In the genomic region with DNA sequence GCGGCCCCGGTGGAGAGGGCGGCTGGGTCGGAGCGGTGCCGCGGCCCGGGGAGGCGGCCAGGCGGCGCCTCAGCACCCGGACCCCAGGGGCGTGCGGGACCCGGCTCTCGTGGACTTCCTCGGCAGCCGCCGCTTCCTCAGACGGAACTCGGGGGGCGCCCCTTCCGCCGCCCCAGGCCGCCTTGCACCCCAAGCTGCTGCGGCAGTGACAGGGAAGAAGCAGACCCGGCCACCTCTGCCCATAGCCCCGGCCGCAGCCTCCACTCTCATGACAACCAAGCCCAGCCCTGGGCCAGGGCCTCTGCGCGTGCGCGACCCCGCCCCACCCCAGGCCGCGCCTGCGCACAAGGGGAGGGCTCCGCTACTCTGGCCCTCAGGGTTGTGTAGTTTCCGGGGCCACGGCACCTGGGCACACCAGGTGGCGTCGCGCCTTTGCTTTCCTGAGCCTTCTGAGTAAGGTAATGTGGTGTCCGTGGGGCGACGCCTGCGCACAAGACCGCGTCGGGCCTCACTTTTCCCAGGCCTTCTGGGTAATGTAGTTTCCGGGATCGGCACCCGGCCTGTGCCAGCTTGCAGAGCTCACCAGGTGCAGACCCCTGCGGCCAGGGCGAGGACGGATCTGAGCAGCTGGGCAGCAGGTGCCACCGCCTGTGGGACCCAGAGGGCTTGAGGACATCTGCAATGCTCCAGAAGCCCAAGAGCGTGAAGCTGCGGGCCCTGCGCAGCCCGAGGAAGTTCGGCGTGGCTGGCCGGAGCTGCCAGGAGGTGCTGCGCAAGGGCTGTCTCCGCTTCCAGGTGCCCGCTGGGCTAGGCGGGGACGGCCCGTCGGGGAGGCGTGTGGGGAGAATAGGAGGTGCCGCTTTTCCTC, we compare ENCODE assay signal across 8 cellular contexts. TPM values are rescaled to one million over a fixed set of nuclear protein-coding genes. Genes with fewer than 3 reads are reported as not detected.
DNase-seq lines count a peak whose midpoint lies in the region; ATAC-seq and TF ChIP-seq lines count a peak whose summit lies in the region.

Gene CEP104, minus strand, starts transcription at position 289 of the 868 bp plus-strand sequence. CDS start 4,804 bp downstream, outside the sequence.
A gene with protein sequence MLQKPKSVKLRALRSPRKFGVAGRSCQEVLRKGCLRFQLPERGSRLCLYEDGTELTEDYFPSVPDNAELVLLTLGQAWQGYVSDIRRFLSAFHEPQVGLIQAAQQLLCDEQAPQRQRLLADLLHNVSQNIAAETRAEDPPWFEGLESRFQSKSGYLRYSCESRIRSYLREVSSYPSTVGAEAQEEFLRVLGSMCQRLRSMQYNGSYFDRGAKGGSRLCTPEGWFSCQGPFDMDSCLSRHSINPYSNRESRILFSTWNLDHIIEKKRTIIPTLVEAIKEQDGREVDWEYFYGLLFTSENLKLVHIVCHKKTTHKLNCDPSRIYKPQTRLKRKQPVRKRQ (plus strand): TSS at position 554 of the 868 bp plus-strand sequence. CDS start 128 bp downstream, at position 682.

- peak; percentile 91 for ATAC-seq in GM21825 (IDR thresholded peaks at IDR 0.05; ENCODE audit: unreplicated experiment)
- ATAC-seq in natural killer cell treated with Interleukin-12 subunit alpha and Interleukin-12 subunit beta and Interleukin-15 and Interleukin-18, amount 100 ng/mL, for 72 hours: peak; percentile 90 to 92
- ATAC-seq in stimulated activated naive CD8-positive, alpha-beta T cell treated with anti-CD3 and anti-CD28 coated beads, Interleukin-15, Interleukin-2, amounts not matched to agents 100 U/mL and 50 U/mL, for 24 hours: peak; percentile 98

- H3K4me2 ChIP-seq in Karpas-422 (ENCODE audit: low read depth, low read length, poor library complexity, severe bottlenecking): peak within 1 kb of the TSS; percentile 91

- no peaks in the 10 kb centered on the region for H3K27me3 Mint-ChIP-seq in activated T-helper 2 cell treated with anti-CD3 and anti-CD28 coated beads, Interferon-gamma antibody, Interleukin-2, Interleukin-4, amounts not matched to agents 10 μg/mL and 5 μg/mL and 100 μg/mL, durations not matched to agents 14 hours and 24 hours and 36 hours (ENCODE audit: low read depth)
- H3K27me3 Mint-ChIP-seq in natural killer cell treated with Interleukin-12 subunit alpha and Interleukin-12 subunit beta and Interleukin-15 and Interleukin-18, amount 100 ng/mL, for 72 hours: no peaks in the 10 kb centered on the region

- peak within 1 kb of the TSS; percentile 81 for H3K27ac Mint-ChIP-seq in activated T-helper 2 cell treated with anti-CD3 and anti-CD28 coated beads, Interferon-gamma antibody, Interleukin-2, Interleukin-4, amounts not matched to agents 10 μg/mL and 5 μg/mL and 100 μg/mL, durations not matched to agents 14 hours and 24 hours and 36 hours
- peak within 1 kb of the TSS; percentile 79 to 90 for H3K27ac Mint-ChIP-seq in natural killer cell treated with Interleukin-12 subunit alpha and Interleukin-12 subunit beta and Interleukin-15 and Interleukin-18, amount 100 ng/mL, for 72 hours

- DNase-seq in Daoy (ENCODE audit: low read depth) (peak; percentile 97), Karpas-422 (peak; percentile 99), RWPE1 (ENCODE audit: low spot score) (peak; percentile 99), fibroblast of pulmonary artery (ENCODE audit: low read depth) (peak; percentile 86)
- peak; percentile 95 for DNase-seq in activated T-helper 2 cell treated with anti-CD3 and anti-CD28 coated beads, Interferon-gamma antibody, Interleukin-2, Interleukin-4, amounts not matched to agents 10 μg/mL and 5 μg/mL and 100 μg/mL, durations not matched to agents 14 hours and 24 hours and 36 hours (ENCODE audit: low spot score)
- peak; percentile 92 for DNase-seq in natural killer cell treated with Interleukin-12 subunit alpha and Interleukin-12 subunit beta and Interleukin-15 and Interleukin-18, amount 100 ng/mL, for 72 hours (ENCODE audit: low spot score)
- DNase-seq in stimulated activated naive CD8-positive, alpha-beta T cell treated with anti-CD3 and anti-CD28 coated beads, Interleukin-15, Interleukin-2, amounts not matched to agents 100 U/mL and 50 U/mL, for 24 hours: peak; percentile 94

- H3K4me3 Mint-ChIP-seq in activated T-helper 2 cell treated with anti-CD3 and anti-CD28 coated beads, Interferon-gamma antibody, Interleukin-2, Interleukin-4, amounts not matched to agents 10 μg/mL and 5 μg/mL and 100 μg/mL, durations not matched to agents 14 hours and 24 hours and 36 hours (ENCODE audit: low read depth): peak within 1 kb of the TSS; percentile 97
- H3K4me3 Mint-ChIP-seq in natural killer cell treated with Interleukin-12 subunit alpha and Interleukin-12 subunit beta and Interleukin-15 and Interleukin-18, amount 100 ng/mL, for 72 hours: peak within 1 kb of the TSS; percentile 97

- peak within 1 kb of the TSS; percentile 88 for H2AFZ ChIP-seq in Karpas-422 (ENCODE audit: low read length)

- H4K20me1 ChIP-seq in Karpas-422 (ENCODE audit: insufficient read depth, low read depth, low read length): no peaks in the 10 kb centered on the region

- H3K79me2 ChIP-seq in Karpas-422 (ENCODE audit: low read length): peaks cover 86% of the 10 kb centered on the region

- no peaks in the 10 kb centered on the region for H3K36me3 Mint-ChIP-seq in activated T-helper 2 cell treated with anti-CD3 and anti-CD28 coated beads, Interferon-gamma antibody, Interleukin-2, Interleukin-4, amounts not matched to agents 10 μg/mL and 5 μg/mL and 100 μg/mL, durations not matched to agents 14 hours and 24 hours and 36 hours (ENCODE audit: low read depth)
- no peaks in the 10 kb centered on the region for H3K36me3 Mint-ChIP-seq in natural killer cell treated with Interleukin-12 subunit alpha and Interleukin-12 subunit beta and Interleukin-15 and Interleukin-18, amount 100 ng/mL, for 72 hours

- POLR2A ChIA-PET in RWPE1 (lab: Yijun Ruan, JAX; ENCODE audit: low non-redundant PET): interaction anchor here (0.7 kb wide), 1 partner anchor 26 kb away, joined by 4 read pairs; no protein-coding TSS in a partner anchor

- peaks cover 20% of the 10 kb centered on the region for H3K4me1 ChIP-seq in Karpas-422 (ENCODE audit: low read length)

- peak within 1 kb of the TSS; percentile 76 for H3K9ac ChIP-seq in Karpas-422 (ENCODE audit: low read length)

- H3K4me3 ChIP-seq in Karpas-422 (ENCODE audit: low read length): peak within 1 kb of the TSS; percentile 88
- H3K4me3 ChIP-seq in fibroblast of pulmonary artery (replicated peaks; ENCODE audit: low read depth, low read length): peak within 1 kb of the TSS; percentile 93

- no peaks in the 10 kb centered on the region for H3K9me3 Mint-ChIP-seq in activated T-helper 2 cell treated with anti-CD3 and anti-CD28 coated beads, Interferon-gamma antibody, Interleukin-2, Interleukin-4, amounts not matched to agents 10 μg/mL and 5 μg/mL and 100 μg/mL, durations not matched to agents 14 hours and 24 hours and 36 hours
- H3K9me3 Mint-ChIP-seq in natural killer cell treated with Interleukin-12 subunit alpha and Interleukin-12 subunit beta and Interleukin-15 and Interleukin-18, amount 100 ng/mL, for 72 hours: no peaks in the 10 kb centered on the region

- no peaks in the 10 kb centered on the region for H3K36me3 ChIP-seq in Karpas-422 (ENCODE audit: insufficient read depth, low read length)

- H3K27ac ChIP-seq in Karpas-422 (ENCODE audit: low read length): peak within 1 kb of the TSS; percentile 80
- peak within 1 kb of the TSS; percentile 83 for H3K27ac ChIP-seq in RWPE1

- H3K9me2 ChIP-seq in Karpas-422 (replicated peaks; ENCODE audit: insufficient read depth, low read length): no peaks in the 10 kb centered on the region

- CTCF ChIA-PET in RWPE1 (lab: Yijun Ruan, JAX): interaction anchor here (0.7 to 1.4 kb wide), 3 partner anchors 12 to 1320 kb away, joined by 3 read pairs; no protein-coding TSS in a partner anchor

- peaks cover 16% of the 10 kb centered on the region for H3K4me1 Mint-ChIP-seq in activated T-helper 2 cell treated with anti-CD3 and anti-CD28 coated beads, Interferon-gamma antibody, Interleukin-2, Interleukin-4, amounts not matched to agents 10 μg/mL and 5 μg/mL and 100 μg/mL, durations not matched to agents 14 hours and 24 hours and 36 hours (ENCODE audit: low read depth)
- peaks cover 7 to 17% of the 10 kb centered on the region in 2 donors for H3K4me1 Mint-ChIP-seq in natural killer cell treated with Interleukin-12 subunit alpha and Interleukin-12 subunit beta and Interleukin-15 and Interleukin-18, amount 100 ng/mL, for 72 hours (ENCODE audit: low read depth in 2 of 2)

- no peaks in the 10 kb centered on the region for H3K9me3 ChIP-seq in Karpas-422 (ENCODE audit: low read length)

- no peaks in the 10 kb centered on the region for H3K27me3 ChIP-seq in Karpas-422 (ENCODE audit: low read length)

- intact Hi-C loops in activated T-helper 2 cell treated with anti-CD3 and anti-CD28 coated beads, Interferon-gamma antibody, Interleukin-2, Interleukin-4, amounts not matched to agents 10 μg/mL and 5 μg/mL and 100 μg/mL, durations not matched to agents 14 hours and 24 hours and 36 hours (cut with micrococcal nuclease): loop anchor here (1.0 to 5.0 kb wide), 2 partner anchors 43 to 205 kb away; partner anchors contain the start of genes C1orf174, TP73 and WRAP73

- TF ChIP-seq CTCF in RWPE1 (conservative IDR thresholded peaks at IDR 0.05; ENCODE audit: low read depth) (peak; percentile 54), fibroblast of pulmonary artery (IDR thresholded peaks at IDR 0.05; ENCODE audit: low read length, missing control alignments) (no peak)

RNA-seq across cellular contexts. Expression of gene CEP104, which starts in this region (rescaled TPM):
- 16.5 and 19.3 TPM in 2 replicates for total RNA-seq in Daoy (2014; rRNA removed; shearing (Covaris generic))
- total RNA-seq in Karpas-422 (2014; rRNA removed; shearing (Covaris generic); ENCODE audit: low replicate concordance): 19.9 and 90.0 TPM in 2 replicates
- total RNA-seq in activated T-helper 2 cell treated with anti-CD3 and anti-CD28 coated beads, Interferon-gamma antibody, Interleukin-2, Interleukin-4, amounts not matched to agents 10 μg/mL and 5 μg/mL and 100 μg/mL, durations not matched to agents 14 hours and 24 hours and 36 hours: 35.4 and 49.9 TPM in 2 replicates
- total RNA-seq in natural killer cell treated with Interleukin-12 subunit alpha and Interleukin-12 subunit beta and Interleukin-15 and Interleukin-18, amount 100 ng/mL, for 72 hours: 10 to 100 TPM; 46.6 to 59.4 TPM

RNA-seq across cellular contexts. Expression of the second gene that starts in this region (rescaled TPM):
- total RNA-seq in Daoy (2014; rRNA removed; shearing (Covaris generic)): 7.4 and 32.3 TPM in 2 replicates
- total RNA-seq in Karpas-422 (2014; rRNA removed; shearing (Covaris generic); ENCODE audit: low replicate concordance): 11.9 and 15.2 TPM in 2 replicates
- 15.2 and 17.3 TPM in 2 replicates for total RNA-seq in activated T-helper 2 cell treated with anti-CD3 and anti-CD28 coated beads, Interferon-gamma antibody, Interleukin-2, Interleukin-4, amounts not matched to agents 10 μg/mL and 5 μg/mL and 100 μg/mL, durations not matched to agents 14 hours and 24 hours and 36 hours
- 10 to 100 TPM; 13.3 to 19.4 TPM for total RNA-seq in natural killer cell treated with Interleukin-12 subunit alpha and Interleukin-12 subunit beta and Interleukin-15 and Interleukin-18, amount 100 ng/mL, for 72 hours

Comparison
In these comparisons a context has a peak if more than half of its experiments do, and no peak if none do; other contexts are left out.
1. Peak in every context shown above with its lines: DNase-seq, ATAC-seq, H3K4me3 ChIP-seq and H3K27ac ChIP-seq.